In the genomic region with DNA sequence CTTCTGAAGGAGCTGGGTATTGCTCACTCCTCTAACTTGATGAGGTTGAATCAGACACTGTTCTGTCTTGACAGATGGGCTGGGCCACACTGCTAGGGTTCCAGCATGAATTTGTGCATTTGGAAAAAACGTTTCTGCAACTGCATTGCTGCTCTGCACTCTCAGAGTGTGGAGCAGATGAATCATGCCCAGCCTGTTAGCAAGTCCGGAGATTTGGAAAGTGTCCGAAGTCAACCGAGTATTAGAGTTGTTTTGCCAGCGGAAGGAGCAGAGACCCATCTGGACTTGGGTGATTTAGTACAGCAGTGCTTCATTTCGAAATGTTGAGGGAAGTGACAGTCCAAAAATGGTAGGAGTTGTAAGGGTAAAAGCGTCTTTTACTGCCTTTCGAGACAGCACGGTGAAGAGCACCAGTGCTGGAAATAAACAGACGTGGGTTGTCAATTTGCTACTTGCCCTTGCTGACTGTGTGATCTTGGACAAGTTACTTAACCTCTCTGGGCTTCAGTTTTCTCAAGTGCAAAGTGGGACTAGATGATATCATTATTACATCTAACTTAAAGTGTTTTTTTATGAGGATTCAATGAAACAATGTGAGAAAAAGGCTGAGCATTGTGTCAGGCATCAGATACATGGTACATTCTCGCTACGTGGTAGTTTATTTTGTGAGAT, we compare ENCODE assay signal across 10 cellular contexts.
DNase-seq lines count a peak whose midpoint lies in the region; ATAC-seq, FAIRE-seq and TF ChIP-seq lines count a peak whose summit lies in the region.
"Had no signal": no experiment of that assay in that cellular context is flagged by ENCODE, and none has a peak within 500 bp of the region (broad histone marks: within the 10 kb centered on the region; RNA-seq: fewer than 3 reads in every experiment).

No MANE protein-coding gene starts in this region.

- H3K4me1 Mint-ChIP-seq in activated naive CD8-positive, alpha-beta T cell (ENCODE audit: low read depth) = peaks cover 24% of the 10 kb centered on the region
- H3K4me1 Mint-ChIP-seq in activated naive CD8-positive, alpha-beta T cell treated with anti-CD3 and anti-CD28 coated beads, Interleukin-2, amount 50 U/mL, for 24 hours = peaks cover 25% of the 10 kb centered on the region

- H2AFZ ChIP-seq in keratinocyte (ENCODE audit: control insufficient read depth, low read length) = no peak overlapping the region

- H3K27me3 Mint-ChIP-seq in activated naive CD8-positive, alpha-beta T cell = no peaks in the 10 kb centered on the region
- no peaks in the 10 kb centered on the region for H3K27me3 Mint-ChIP-seq in activated naive CD8-positive, alpha-beta T cell treated with anti-CD3 and anti-CD28 coated beads, Interleukin-2, amount 50 U/mL, for 24 hours
- H3K27me3 Mint-ChIP-seq: activated B cell treated with CpG ODN at 0.5 μM for 24 hours had no signal

- intact Hi-C loops in vagina (cut with DNase I) = no loop called here

- H3K4me1 ChIP-seq in keratinocyte (ENCODE audit: control insufficient read depth, extremely low read depth, insufficient read depth, low read length) = peaks cover 35% of the 10 kb centered on the region
- peaks cover 27% of the 10 kb centered on the region for H3K4me1 ChIP-seq in vagina

- no peaks in the 10 kb centered on the region for H4K20me1 ChIP-seq in keratinocyte (ENCODE audit: control insufficient read depth, extremely low read depth, insufficient read depth, low read length)

- no peaks in the 10 kb centered on the region for H3K9me3 Mint-ChIP-seq in activated naive CD8-positive, alpha-beta T cell (ENCODE audit: low read depth)
- no peaks in the 10 kb centered on the region for H3K9me3 Mint-ChIP-seq in activated naive CD8-positive, alpha-beta T cell treated with anti-CD3 and anti-CD28 coated beads, Interleukin-2, amount 50 U/mL, for 24 hours
- H3K9me3 Mint-ChIP-seq: activated B cell treated with CpG ODN at 0.5 μM for 24 hours had no signal

- ATAC-seq in activated naive CD8-positive, alpha-beta T cell treated with anti-CD3 and anti-CD28 coated beads, Interleukin-2, amount 50 U/mL, for 24 hours = no peak

- DNase-seq in activated naive CD8-positive, alpha-beta T cell treated with anti-CD3 and anti-CD28 coated beads, Interleukin-2, amount 50 U/mL, for 24 hours = no peak
- peak; percentile 59 for DNase-seq in astrocyte of the hippocampus (ENCODE audit: low read depth, low spot score)
- no peak for DNase-seq in keratinocyte (ENCODE audit: low read depth, low spot score)
- no peak for DNase-seq in vagina (ENCODE audit: extremely low spot score in 2 of 2)
- DNase-seq in KG1 (lab: John Stamatoyannopoulos, UW) = no peak
- no peak for DNase-seq in AML-193 (lab: John Stamatoyannopoulos, UW)
- no peak for DNase-seq in NCI-H2171 treated with DMSO at 0.1 percent for 48 hours (lab: John Stamatoyannopoulos, UW)
- DNase-seq: activated B cell treated with CpG ODN at 0.5 μM for 24 hours had no signal

- TF ChIP-seq POLR2A in vagina (IDR thresholded peaks at IDR 0.05) = no peak

- no peaks in the 10 kb centered on the region for H3K27me3 ChIP-seq in keratinocyte (ENCODE audit: control insufficient read depth, extremely low read depth, insufficient read depth, low read length)
- no peaks in the 10 kb centered on the region for H3K27me3 ChIP-seq in vagina

- dilution Hi-C loops in keratinocyte (cut with MboI; ENCODE audit: extremely low pct_ligation_motif_present, low sequenced_read_pairs) = no loop called here

- H3K27ac ChIP-seq in keratinocyte (ENCODE audit: control insufficient read depth, insufficient read depth, low read length) (no peak overlapping the region), vagina (peak overlapping the region; percentile 48)

- H3K36me3 ChIP-seq in keratinocyte (ENCODE audit: control insufficient read depth in 2 of 2, extremely low read depth in 1 of 2, insufficient read depth in 2 of 2, low read length in 2 of 2) (no peaks in the 10 kb centered on the region), vagina (no peaks in the 10 kb centered on the region)

- H3K4me3 ChIP-seq in keratinocyte (ENCODE audit: control insufficient read depth in 2 of 3, extremely low read depth in 1 of 3, insufficient read depth in 2 of 3, low read depth in 1 of 3, low read length in 3 of 3) (no peak overlapping the region), vagina (no peak overlapping the region)

- H3K9me1 ChIP-seq in keratinocyte (ENCODE audit: control insufficient read depth, extremely low read depth, insufficient read depth, low read length) = no peaks in the 10 kb centered on the region

- H3K79me2 ChIP-seq in keratinocyte (ENCODE audit: control insufficient read depth, insufficient read depth, low read length) = peaks cover 16% of the 10 kb centered on the region

- no peak for TF ChIP-seq CTCF in keratinocyte (optimal IDR thresholded peaks at IDR 0.05 in 1 of 3, IDR thresholded peaks at IDR 0.05 in 1 of 3, conservative IDR thresholded peaks at IDR 0.05 in 1 of 3; ENCODE audit: extremely low read depth in 1 of 3, insufficient read depth in 2 of 3, low read length in 3 of 3)
- TF ChIP-seq CTCF in vagina (IDR thresholded peaks at IDR 0.05) = no peak

- H3K4me2 ChIP-seq in keratinocyte (ENCODE audit: control insufficient read depth, extremely low read depth, insufficient read depth, low read depth, low read length) = peak overlapping the region; percentile 7

- peaks cover 1% of the 10 kb centered on the region for H3K36me3 Mint-ChIP-seq in activated naive CD8-positive, alpha-beta T cell
- H3K36me3 Mint-ChIP-seq in activated naive CD8-positive, alpha-beta T cell treated with anti-CD3 and anti-CD28 coated beads, Interleukin-2, amount 50 U/mL, for 24 hours (ENCODE audit: low read depth) = no peaks in the 10 kb centered on the region

- H3K27ac Mint-ChIP-seq in activated naive CD8-positive, alpha-beta T cell = peak overlapping the region; percentile 38
- H3K27ac Mint-ChIP-seq in activated naive CD8-positive, alpha-beta T cell treated with anti-CD3 and anti-CD28 coated beads, Interleukin-2, amount 50 U/mL, for 24 hours = no peak overlapping the region

- H3K9me3 ChIP-seq in keratinocyte (ENCODE audit: control insufficient read depth, low read depth, low read length) (no peaks in the 10 kb centered on the region), vagina (no peaks in the 10 kb centered on the region)

- no peak overlapping the region for H3K4me3 Mint-ChIP-seq in activated naive CD8-positive, alpha-beta T cell
- H3K4me3 Mint-ChIP-seq in activated naive CD8-positive, alpha-beta T cell treated with anti-CD3 and anti-CD28 coated beads, Interleukin-2, amount 50 U/mL, for 24 hours = no peak overlapping the region
- H3K4me3 Mint-ChIP-seq: activated B cell treated with CpG ODN at 0.5 μM for 24 hours had no signal

- H3K9ac ChIP-seq in keratinocyte (ENCODE audit: control insufficient read depth, extremely low read depth, insufficient read depth, low read length) = no peak overlapping the region

- FAIRE-seq in keratinocyte (lab: Jason Lieb, UNC) = no peak
- FAIRE-seq: A204.1 had no signal
